Comparison of ENCODE assay signal across 26 cellular contexts in genomic region chr1:204968946-204969345, GRCh38.
"Had no signal": no experiment of that assay in that cellular context is flagged by ENCODE, and none has a peak within 500 bp of the region (broad histone marks: within the 10 kb centered on the region; RNA-seq: fewer than 3 reads in every experiment).

No MANE protein-coding gene starts in this region.

- H3K27me3 ChIP-seq: ovary had no signal

- H3K9me3 Mint-ChIP-seq: activated naive CD4-positive, alpha-beta T cell treated with anti-CD3 and anti-CD28 coated beads, Interleukin-2, amount 50 U/mL, for 72 hours; effector memory CD8-positive, alpha-beta T cell; natural killer cell; stimulated activated memory B cell treated with anti-CD40 and anti-IgM and Interleukin-4, amounts not matched to agents 10 μg/mL and 1 μg/mL and 100 μg/mL, for 72 hours; WTC11 had no signal

- DNase-seq: activated CD8-positive, alpha-beta memory T cell treated with anti-CD3 and anti-CD28 coated beads, Interleukin-2, amount 10 ng/mL, durations not matched to agents 7 days and 5 days; activated CD8-positive, alpha-beta T cell treated with anti-CD3 and anti-CD28 coated beads, Interleukin-2, amount 10 ng/mL, durations not matched to agents 7 days and 5 days; activated naive CD4-positive, alpha-beta T cell; activated T-cell treated with anti-CD3 and anti-CD28 coated beads, Interleukin-2, amount 50 U/mL, for 48 hours; effector memory CD8-positive, alpha-beta T cell; erythroblast; gastrocnemius medialis; islet precursor cell; lower lobe of right lung; mesenchymal stem cell; natural killer cell; ovary; psoas muscle; stimulated activated CD4-positive, alpha-beta T cell treated with anti-CD3 and anti-CD28 coated beads, Interleukin-1b, Interleukin-23, amount 100 ng/mL, for 48 hours; stimulated activated CD4-positive, alpha-beta T cell treated with anti-CD3 and anti-CD28 coated beads, Interleukin-4, amount 100 ng/mL, for 4 hours; stimulated activated CD8-positive, alpha-beta memory T cell treated with anti-CD3 and anti-CD28 coated beads, Interleukin-4, amount 100 ng/mL, for 48 hours; stomach; T-helper 2 cell had no signal

- H3K4me3 Mint-ChIP-seq: activated CD8-positive, alpha-beta memory T cell treated with anti-CD3 and anti-CD28 coated beads, Interleukin-2, amount 10 ng/mL, durations not matched to agents 7 days and 5 days; activated CD8-positive, alpha-beta T cell treated with anti-CD3 and anti-CD28 coated beads, Interleukin-2, amount 10 ng/mL, durations not matched to agents 7 days and 5 days; effector memory CD8-positive, alpha-beta T cell; natural killer cell; stimulated activated memory B cell treated with anti-CD40 and anti-IgM and Interleukin-4, amounts not matched to agents 10 μg/mL and 1 μg/mL and 100 μg/mL, for 72 hours; WTC11 had no signal

- H3K27ac ChIP-seq: coronary artery, gastrocnemius medialis, hepatocyte, lower lobe of right lung, ovary, psoas muscle, stomach, suprapubic skin, tibial nerve had no signal

- H3K4me3 ChIP-seq: coronary artery, gastrocnemius medialis, hepatocyte, lower lobe of right lung, ovary, psoas muscle, smooth muscle cell, stomach, suprapubic skin, tibial nerve had no signal

- H3K27ac Mint-ChIP-seq: activated CD8-positive, alpha-beta memory T cell treated with anti-CD3 and anti-CD28 coated beads, Interleukin-2, amount 10 ng/mL, durations not matched to agents 7 days and 5 days; activated CD8-positive, alpha-beta T cell treated with anti-CD3 and anti-CD28 coated beads, Interleukin-2, amount 10 ng/mL, durations not matched to agents 7 days and 5 days; activated naive CD4-positive, alpha-beta T cell treated with anti-CD3 and anti-CD28 coated beads, Interleukin-2, amount 50 U/mL, for 72 hours; effector memory CD8-positive, alpha-beta T cell; natural killer cell; stimulated activated memory B cell treated with anti-CD40 and anti-IgM and Interleukin-4, amounts not matched to agents 10 μg/mL and 1 μg/mL and 100 μg/mL, for 72 hours; WTC11 had no signal

- ATAC-seq: activated CD8-positive, alpha-beta memory T cell treated with anti-CD3 and anti-CD28 coated beads, Interleukin-2, amount 10 ng/mL, durations not matched to agents 7 days and 5 days; activated CD8-positive, alpha-beta T cell treated with anti-CD3 and anti-CD28 coated beads, Interleukin-2, amount 10 ng/mL, durations not matched to agents 7 days and 5 days; activated naive CD4-positive, alpha-beta T cell treated with anti-CD3 and anti-CD28 coated beads, Interleukin-2, amount 50 U/mL, for 72 hours; effector memory CD8-positive, alpha-beta T cell; gastrocnemius medialis; lower lobe of right lung; natural killer cell; psoas muscle; stimulated activated memory B cell treated with anti-CD40 and anti-IgM and Interleukin-4, amounts not matched to agents 10 μg/mL and 1 μg/mL and 100 μg/mL, for 72 hours; WTC11 had no signal

- H3K36me3 Mint-ChIP-seq: activated CD8-positive, alpha-beta memory T cell treated with anti-CD3 and anti-CD28 coated beads, Interleukin-2, amount 10 ng/mL, durations not matched to agents 7 days and 5 days; activated naive CD4-positive, alpha-beta T cell treated with anti-CD3 and anti-CD28 coated beads, Interleukin-2, amount 50 U/mL, for 72 hours; natural killer cell; stimulated activated memory B cell treated with anti-CD40 and anti-IgM and Interleukin-4, amounts not matched to agents 10 μg/mL and 1 μg/mL and 100 μg/mL, for 72 hours; WTC11 had no signal

- H3K9me3 ChIP-seq: gastrocnemius medialis, lower lobe of right lung, ovary, psoas muscle, stomach, suprapubic skin, tibial nerve had no signal

- H3K4me1 ChIP-seq: gastrocnemius medialis, lower lobe of right lung, psoas muscle, stomach, suprapubic skin, tibial nerve had no signal

- H3K4me1 Mint-ChIP-seq: natural killer cell, WTC11 had no signal

- H3K36me3 ChIP-seq: gastrocnemius medialis, lower lobe of right lung, ovary, suprapubic skin had no signal
